In the genomic region with DNA sequence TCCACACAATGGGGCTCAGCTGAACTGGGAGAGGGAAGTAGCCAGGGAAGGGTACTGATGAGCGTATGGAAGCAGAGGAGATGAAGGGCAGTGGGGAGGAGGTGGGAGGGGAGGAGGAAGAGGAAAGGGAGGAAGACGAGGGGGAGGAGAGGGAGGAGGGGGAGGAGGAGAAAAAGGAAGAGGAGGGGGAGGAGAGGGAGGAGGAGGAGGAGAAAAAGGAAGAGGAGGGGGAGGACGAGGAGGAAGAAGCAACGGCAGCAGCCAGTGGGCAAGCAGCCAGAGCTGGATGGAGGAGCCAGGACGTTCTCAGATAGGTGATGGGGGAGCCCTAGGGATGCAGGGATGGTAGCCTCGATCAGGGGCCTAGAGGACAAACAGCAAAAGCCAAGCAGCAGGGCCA, we compare ENCODE assay signal across 1 cellular context.
TF ChIP-seq lines count a peak whose summit lies in the region.

No MANE protein-coding gene starts in this region.

TF ChIP-seq in K562, 482 proteins besides CTCF, POLR2A, EP300 and RAD21:
- TF ChIP-seq ZNF696 (CRISPR knock-in tag; conservative IDR thresholded peaks at IDR 0.05), result no peak
- peak; percentile 90 for TF ChIP-seq ZNF263 (CRISPR knock-in tag; IDR thresholded peaks at IDR 0.05; ENCODE audit: borderline replicate concordance)
- peak; percentile 70 for TF ChIP-seq NFIC (IDR thresholded peaks at IDR 0.05)
- no peak for TF ChIP-seq ZNF212 (CRISPR knock-in tag; IDR thresholded peaks at IDR 0.05)
